8 cellular contexts compared by ENCODE assay signal in genomic region chr16:27405546-27406451, GRCh38. TPM values are rescaled to one million over a fixed set of nuclear protein-coding genes. Genes with fewer than 3 reads are reported as not detected.
DNase-seq lines count a peak whose midpoint lies in the region; ATAC-seq and TF ChIP-seq lines count a peak whose summit lies in the region.
"Had no signal": no experiment of that assay in that cellular context is flagged by ENCODE, and none has a peak within 500 bp of the region (broad histone marks: within the 10 kb centered on the region; RNA-seq: fewer than 3 reads in every experiment).

No MANE protein-coding gene starts in this region.

- no peak overlapping the region for H3K4me2 ChIP-seq in hepatocyte

- H3K27me3 ChIP-seq in hepatocyte, result no peaks in the 10 kb centered on the region

- H3K27ac ChIP-seq in hepatocyte, result no peak overlapping the region

- no peaks in the 10 kb centered on the region for H3K79me2 ChIP-seq in hepatocyte

- peak overlapping the region; percentile 89 for H3K27ac Mint-ChIP-seq in activated CD8-positive, alpha-beta memory T cell treated with anti-CD3 and anti-CD28 coated beads, Interleukin-2, amount 10 ng/mL, durations not matched to agents 7 days and 5 days
- H3K27ac Mint-ChIP-seq in immature natural killer cell, result peak overlapping the region; percentile 74 to 89 (median 80)

- peak; percentile 71 for DNase-seq in activated CD8-positive, alpha-beta memory T cell treated with anti-CD3 and anti-CD28 coated beads, Interleukin-2, amount 10 ng/mL, durations not matched to agents 7 days and 5 days
- DNase-seq in immature natural killer cell (no peak), hepatocyte (ENCODE audit: low spot score) (no peak), posterior vena cava (ENCODE audit: low spot score) (no peak)
- DNase-seq in stimulated activated naive CD4-positive, alpha-beta T cell (lab: John Stamatoyannopoulos, UW), result peak in 5 of 6 experiments; percentile 22 to 45 (median 33)
- DNase-seq: NCI-H2029 treated with DMSO at 0.1 percent for 48 hours had no signal

- CTCF ChIA-PET in activated CD8-positive, alpha-beta memory T cell treated with anti-CD3 and anti-CD28 coated beads, Interleukin-2, amount 10 ng/mL, durations not matched to agents 7 days and 5 days (lab: Charles Lee), result interaction anchor here (0.9 to 4.2 kb wide), 21 partner anchors 10 to 226 kb away, joined by 3 to 20 read pairs (median 4); no protein-coding TSS in a partner anchor

- peak; percentile 22 for ATAC-seq in HG02870 (IDR thresholded peaks at IDR 0.05; ENCODE audit: unreplicated experiment)
- ATAC-seq in activated CD8-positive, alpha-beta memory T cell treated with anti-CD3 and anti-CD28 coated beads, Interleukin-2, amount 10 ng/mL, durations not matched to agents 7 days and 5 days, result peak; percentile 11
- ATAC-seq in HG02763 (IDR thresholded peaks at IDR 0.05; ENCODE audit: unreplicated experiment), result no peak

- H3K9me3 ChIP-seq in hepatocyte (ENCODE audit: low read depth), result no peaks in the 10 kb centered on the region

- intact Hi-C loops in posterior vena cava (cut with DNase I), result no loop called here

- no peaks in the 10 kb centered on the region for H3K4me1 ChIP-seq in hepatocyte (ENCODE audit: insufficient read depth)

- H3K36me3 Mint-ChIP-seq in activated CD8-positive, alpha-beta memory T cell treated with anti-CD3 and anti-CD28 coated beads, Interleukin-2, amount 10 ng/mL, durations not matched to agents 7 days and 5 days, result peaks cover 34% of the 10 kb centered on the region
- H3K36me3 Mint-ChIP-seq in immature natural killer cell, result peaks cover 3 to 27% (median 25%) of the 10 kb centered on the region in 3 donors

- no peaks in the 10 kb centered on the region for H3K9me3 Mint-ChIP-seq in activated CD8-positive, alpha-beta memory T cell treated with anti-CD3 and anti-CD28 coated beads, Interleukin-2, amount 10 ng/mL, durations not matched to agents 7 days and 5 days (ENCODE audit: low read depth)
- no peaks in the 10 kb centered on the region for H3K9me3 Mint-ChIP-seq in immature natural killer cell

- H3K27me3 Mint-ChIP-seq in activated CD8-positive, alpha-beta memory T cell treated with anti-CD3 and anti-CD28 coated beads, Interleukin-2, amount 10 ng/mL, durations not matched to agents 7 days and 5 days, result no peaks in the 10 kb centered on the region
- H3K27me3 Mint-ChIP-seq in immature natural killer cell (ENCODE audit: low read depth in 3 of 3), result peaks cover 17 to 32% (median 27%) of the 10 kb centered on the region in 3 donors

- 73% methylated on average over 15 of the region's 19 CpGs for WGBS in hepatocyte (ENCODE audit: low lambda C conversion rate, missing lambda C conversion rate)

- H3K9me2 ChIP-seq in hepatocyte (replicated peaks; ENCODE audit: insufficient read depth), result no peaks in the 10 kb centered on the region

- H3K4me3 Mint-ChIP-seq in activated CD8-positive, alpha-beta memory T cell treated with anti-CD3 and anti-CD28 coated beads, Interleukin-2, amount 10 ng/mL, durations not matched to agents 7 days and 5 days, result peak overlapping the region; percentile 44
- peak overlapping the region; percentile 58 to 99 (median 77) for H3K4me3 Mint-ChIP-seq in immature natural killer cell

- H3K4me1 Mint-ChIP-seq in activated CD8-positive, alpha-beta memory T cell treated with anti-CD3 and anti-CD28 coated beads, Interleukin-2, amount 10 ng/mL, durations not matched to agents 7 days and 5 days, result peaks cover 83% of the 10 kb centered on the region
- peaks cover 90 to 100% of the 10 kb centered on the region in 2 donors for H3K4me1 Mint-ChIP-seq in immature natural killer cell

- no peak overlapping the region for H3K4me3 ChIP-seq in hepatocyte

- H3K36me3 ChIP-seq in hepatocyte (replicated peaks; ENCODE audit: insufficient read depth, low read depth), result no peaks in the 10 kb centered on the region

- H4K20me1 ChIP-seq in hepatocyte (ENCODE audit: insufficient read depth, poor library complexity, severe bottlenecking), result no peaks in the 10 kb centered on the region

- TF ChIP-seq CTCF in hepatocyte (IDR thresholded peaks at IDR 0.05; ENCODE audit: poor library complexity), result no peak

- no peak overlapping the region for H2AFZ ChIP-seq in hepatocyte

RNA-seq across cellular contexts. Expression of gene IL21R, which starts 3.8 kb away (rescaled TPM):
- 10 to 100 TPM; 24.6 to 38.0 TPM for total RNA-seq in activated CD8-positive, alpha-beta memory T cell treated with anti-CD3 and anti-CD28 coated beads, Interleukin-2, amount 10 ng/mL, durations not matched to agents 7 days and 5 days
- polyA plus RNA-seq in immature natural killer cell (10 to 100 TPM; 27.5 to 59.7 (median 49.6) TPM), hepatocyte (not detected in 2 replicates)
- total RNA-seq in hepatocyte (0.10 and 0.16 TPM in 2 replicates), posterior vena cava (under 1 TPM; 0.24 to 0.56 TPM)

Comparison
In these comparisons a context has a peak if more than half of its experiments do, and no peak if none do; other contexts are left out.
1. DNase-seq: peak in activated CD8-positive, alpha-beta memory T cell treated with anti-CD3 and anti-CD28 coated beads, Interleukin-2, amount 10 ng/mL, durations not matched to agents 7 days and 5 days (single experiment) and stimulated activated naive CD4-positive, alpha-beta T cell (5 of 6); none in immature natural killer cell (0 of 3), hepatocyte (single experiment) and posterior vena cava (single experiment).
2. RNA of gene IL21R, which starts 3.8 kb away (total RNA-seq): 24.6 to 38.0 TPM in activated CD8-positive, alpha-beta memory T cell treated with anti-CD3 and anti-CD28 coated beads, Interleukin-2, amount 10 ng/mL, durations not matched to agents 7 days and 5 days; 0.24 to 0.56 TPM in posterior vena cava and 0.10 to 0.16 TPM in hepatocyte; every median in the first group is over 10 times any median in the second.